ENCODE assay signal across 15 cellular contexts in genomic region chr2:234969329-234970157, GRCh38. TPM values are rescaled to one million over a fixed set of nuclear protein-coding genes. Genes with fewer than 3 reads are reported as not detected.
DNase-seq lines count a peak whose midpoint lies in the region; ATAC-seq, FAIRE-seq and TF ChIP-seq lines count a peak whose summit lies in the region.
"Had no signal": no experiment of that assay in that cellular context is flagged by ENCODE, and none has a peak within 500 bp of the region (broad histone marks: within the 10 kb centered on the region; RNA-seq: fewer than 3 reads in every experiment).

No MANE protein-coding gene starts in this region.

- H3K9me3 Mint-ChIP-seq in HFFc6: no peaks in the 10 kb centered on the region

- WGBS in suprapubic skin: 68% methylated on average over 17 of the region's 17 CpGs

- no peaks in the 10 kb centered on the region for H3K27me3 ChIP-seq in adipocyte (replicated peaks; ENCODE audit: control insufficient read depth, insufficient read depth, low read length)
- no peaks in the 10 kb centered on the region for H3K27me3 ChIP-seq in keratinocyte (ENCODE audit: control insufficient read depth, extremely low read depth, insufficient read depth, low read length)
- no peaks in the 10 kb centered on the region for H3K27me3 ChIP-seq in suprapubic skin
- H3K27me3 ChIP-seq: esophagus muscularis mucosa had no signal

- H3K9ac ChIP-seq in adipocyte (ENCODE audit: low read length): peak overlapping the region; percentile 44
- H3K9ac ChIP-seq in keratinocyte (ENCODE audit: control insufficient read depth, extremely low read depth, insufficient read depth, low read length): peak overlapping the region; percentile 56

- peak overlapping the region; percentile 76 for H3K27ac ChIP-seq in keratinocyte (ENCODE audit: control insufficient read depth, insufficient read depth, low read length)
- H3K27ac ChIP-seq in suprapubic skin: peak overlapping the region; percentile 16

- FAIRE-seq in keratinocyte (lab: Jason Lieb, UNC): peak; percentile 51
- FAIRE-seq: GM12892 had no signal

- H3K4me1 ChIP-seq in adipocyte (ENCODE audit: control insufficient read depth, insufficient read depth, low read length): peaks cover 38% of the 10 kb centered on the region
- peaks cover 35% of the 10 kb centered on the region for H3K4me1 ChIP-seq in keratinocyte (ENCODE audit: control insufficient read depth, extremely low read depth, insufficient read depth, low read length)
- peaks cover 21% of the 10 kb centered on the region for H3K4me1 ChIP-seq in suprapubic skin

- TF ChIP-seq POLR2A in suprapubic skin (IDR thresholded peaks at IDR 0.05): no peak

- peaks cover 89% of the 10 kb centered on the region for H3K4me1 Mint-ChIP-seq in HFFc6 (ENCODE audit: low read depth)

- no peaks in the 10 kb centered on the region for H3K9me3 ChIP-seq in adipocyte (ENCODE audit: control insufficient read depth, low read length)
- no peaks in the 10 kb centered on the region for H3K9me3 ChIP-seq in keratinocyte (ENCODE audit: control insufficient read depth, low read depth, low read length)
- no peaks in the 10 kb centered on the region for H3K9me3 ChIP-seq in suprapubic skin
- H3K9me3 ChIP-seq: esophagus muscularis mucosa had no signal

- peak overlapping the region; percentile 76 for H3K4me3 Mint-ChIP-seq in HFFc6

- peak overlapping the region; percentile 5 for H3K4me3 ChIP-seq in adipocyte (ENCODE audit: low read length)
- H3K4me3 ChIP-seq in keratinocyte (ENCODE audit: control insufficient read depth in 2 of 3, extremely low read depth in 1 of 3, insufficient read depth in 2 of 3, low read depth in 1 of 3, low read length in 3 of 3): peak overlapping the region in 1 of 3 experiments; percentile 50
- H3K4me3 ChIP-seq in suprapubic skin: no peak overlapping the region
- H3K4me3 ChIP-seq: esophagus muscularis mucosa had no signal

- H3K4me2 ChIP-seq in keratinocyte (ENCODE audit: control insufficient read depth, extremely low read depth, insufficient read depth, low read depth, low read length): peak overlapping the region; percentile 86

- TF ChIP-seq CTCF in HFFc6 (IDR thresholded peaks at IDR 0.05): no peak
- TF ChIP-seq CTCF in keratinocyte (optimal IDR thresholded peaks at IDR 0.05 in 1 of 3, IDR thresholded peaks at IDR 0.05 in 1 of 3, conservative IDR thresholded peaks at IDR 0.05 in 1 of 3; ENCODE audit: extremely low read depth in 1 of 3, insufficient read depth in 2 of 3, low read length in 3 of 3): no peak
- TF ChIP-seq CTCF in suprapubic skin (IDR thresholded peaks at IDR 0.05): no peak

- no peak for TF ChIP-seq EP300 in suprapubic skin (IDR thresholded peaks at IDR 0.05)

- H3K27ac Mint-ChIP-seq in HFFc6: peak overlapping the region; percentile 91

- H3K9me1 ChIP-seq in keratinocyte (ENCODE audit: control insufficient read depth, extremely low read depth, insufficient read depth, low read length): peaks cover 12% of the 10 kb centered on the region

- peaks cover 17% of the 10 kb centered on the region for H4K20me1 ChIP-seq in keratinocyte (ENCODE audit: control insufficient read depth, extremely low read depth, insufficient read depth, low read length)

- DNase-seq in HFFc6 (no peak), adipocyte (ENCODE audit: low read depth) (no peak), keratinocyte (ENCODE audit: low read depth, low spot score) (no peak), suprapubic skin (ENCODE audit: low spot score in 2 of 2) (no peak), germinal center (ENCODE audit: low spot score) (no peak)
- DNase-seq: activated T-cell treated with anti-CD3 and anti-CD28 coated beads, Interleukin-2, amount 50 U/mL, for 1 hour; MM.1S; naive B cell; NCI-H446; Right ventricle myocardium superior; stimulated activated CD4-positive, alpha-beta T cell treated with anti-CD3 and anti-CD28 coated beads, Interleukin-15, amount 100 ng/mL, for 24 hours had no signal

- no peak overlapping the region for H2AFZ ChIP-seq in keratinocyte (ENCODE audit: control insufficient read depth, low read length)

- peaks cover 60% of the 10 kb centered on the region for H3K36me3 Mint-ChIP-seq in HFFc6 (ENCODE audit: low read depth)

- peaks cover 22% of the 10 kb centered on the region for H3K36me3 ChIP-seq in adipocyte (ENCODE audit: control insufficient read depth, insufficient read depth, low read length, severe bottlenecking)
- peaks cover 11 to 15% of the 10 kb centered on the region in 2 experiments for H3K36me3 ChIP-seq in keratinocyte (ENCODE audit: control insufficient read depth in 2 of 2, extremely low read depth in 1 of 2, insufficient read depth in 2 of 2, low read length in 2 of 2)
- H3K36me3 ChIP-seq in suprapubic skin: no peaks in the 10 kb centered on the region
- H3K36me3 ChIP-seq: esophagus muscularis mucosa had no signal

- ATAC-seq in GM21423 (IDR thresholded peaks at IDR 0.05; ENCODE audit: unreplicated experiment): no peak
- ATAC-seq in GM19463 (IDR thresholded peaks at IDR 0.05; ENCODE audit: unreplicated experiment): no peak

- H3K27me3 Mint-ChIP-seq in HFFc6 (ENCODE audit: insufficient read depth): peaks cover 16% of the 10 kb centered on the region

- dilution Hi-C loops in keratinocyte (cut with MboI; ENCODE audit: extremely low pct_ligation_motif_present, low sequenced_read_pairs): no loop called here

- peaks cover 86% of the 10 kb centered on the region for H3K79me2 ChIP-seq in keratinocyte (ENCODE audit: control insufficient read depth, insufficient read depth, low read length)

RNA-seq across cellular contexts. Expression of gene SH3BP4, which starts 17.7 kb away (rescaled TPM):
- total RNA-seq in HFFc6 (2021; fragmentation: NEBNext Ultra II Directional; extraction: Animal tissue kit (Norgen Biotek cat#: 25700)): 10 to 100 TPM; 82.3 to 98.7 (median 87.8) TPM
- 46.4 to 56.4 TPM (median 50.4 TPM) in 3 replicates for polyA plus RNA-seq in keratinocyte
- 15.7 TPM for polyA plus RNA-seq in keratinocyte (2011; ENCODE audit: low read depth)
- polyA plus RNA-seq in keratinocyte (2011; cell fraction: cytosol; rRNA removed): 38.6 and 45.2 TPM in 2 replicates
- 62.3 and 64.3 TPM in 2 replicates for polyA plus RNA-seq in keratinocyte (2011; cell fraction: nucleus; rRNA removed)
- 18.3 and 39.2 TPM in 2 replicates for polyA plus RNA-seq in keratinocyte (2012; ENCODE audit: low replicate concordance)
- polyA minus RNA-seq in keratinocyte: 56.4 to 124 TPM (median 78.8 TPM) in 3 replicates
- polyA minus RNA-seq in keratinocyte (2011; cell fraction: cytosol; rRNA and poly(A)+ RNA removed): 33.4 TPM
- polyA minus RNA-seq in keratinocyte (2011; cell fraction: nucleus; rRNA and poly(A)+ RNA removed): 43.1 and 65.2 TPM in 2 replicates
- total RNA-seq in suprapubic skin: 10 to 100 TPM; 38.6 to 82.6 (median 58.6) TPM
